ENCODE assay signal across 8 cellular contexts in the genomic region with DNA sequence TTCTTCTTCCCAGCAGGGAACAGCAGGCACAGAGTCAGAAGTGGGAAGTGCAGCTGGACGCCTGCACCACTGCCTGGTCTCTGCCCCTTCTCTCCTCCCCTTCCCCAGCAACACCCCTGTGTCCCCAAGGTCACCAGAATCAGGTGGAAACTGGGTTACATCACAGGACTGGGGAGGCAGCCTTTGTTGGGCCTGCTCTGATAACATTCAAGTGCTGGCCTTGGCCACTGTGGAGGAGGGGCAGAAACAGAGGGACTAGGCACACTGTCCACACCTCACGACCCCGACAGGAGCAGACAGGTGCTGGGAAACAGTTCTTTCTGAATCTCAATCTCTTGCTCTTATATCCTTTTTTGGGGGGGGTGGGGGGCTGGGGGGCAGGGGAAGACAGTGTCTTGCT. TPM values are rescaled to one million over a fixed set of nuclear protein-coding genes. Genes with fewer than 3 reads are reported as not detected.
DNase-seq lines count a peak whose midpoint lies in the region; ATAC-seq and TF ChIP-seq lines count a peak whose summit lies in the region.
"Not testable (repeated sequence)": the region's sequence is repeated elsewhere in the genome, so short reads cannot be mapped to it uniquely, and the experiment has no call there.
"Had no signal": no experiment of that assay in that cellular context is flagged by ENCODE, and none has a peak within 500 bp of the region (broad histone marks: within the 10 kb centered on the region; RNA-seq: fewer than 3 reads in every experiment).

No MANE protein-coding gene starts in this region.

- not testable (repeated sequence) for H3K9me3 ChIP-seq in body of pancreas; hepatocyte (ENCODE audit: low read depth); suprapubic skin

- H2AFZ ChIP-seq in hepatocyte, result not testable (repeated sequence)

- H3K4me2 ChIP-seq in hepatocyte, result not testable (repeated sequence)

- H4K20me1 ChIP-seq in hepatocyte (ENCODE audit: insufficient read depth, poor library complexity, severe bottlenecking), result not testable (repeated sequence)

- ATAC-seq in SK-N-SH treated with all-trans-retinoic acid at 6 μM for 48 hours (peak; percentile 15), body of pancreas (peak; percentile 91)

- not testable (repeated sequence) for TF ChIP-seq CTCF in body of pancreas (IDR thresholded peaks at IDR 0.05); hepatocyte (IDR thresholded peaks at IDR 0.05; ENCODE audit: poor library complexity); suprapubic skin (IDR thresholded peaks at IDR 0.05)

- not testable (repeated sequence) for H3K4me1 ChIP-seq in body of pancreas; hepatocyte (ENCODE audit: insufficient read depth); suprapubic skin

- not testable (repeated sequence) for TF ChIP-seq POLR2A in body of pancreas (IDR thresholded peaks at IDR 0.05); suprapubic skin (IDR thresholded peaks at IDR 0.05)

- not testable (repeated sequence) for H3K36me3 ChIP-seq in body of pancreas (replicated peaks in 1 of 2; ENCODE audit: insufficient read depth in 1 of 2, low read depth in 2 of 2); hepatocyte (replicated peaks; ENCODE audit: insufficient read depth, low read depth); suprapubic skin

- TF ChIP-seq EP300 in suprapubic skin (IDR thresholded peaks at IDR 0.05), result not testable (repeated sequence)

- intact Hi-C loops in body of pancreas (cut with DNase I); posterior vena cava (cut with DNase I): not testable (repeated sequence)

- H3K27me3 ChIP-seq in body of pancreas, hepatocyte, suprapubic skin: not testable (repeated sequence)

- not testable (repeated sequence) for H3K27ac ChIP-seq in body of pancreas, hepatocyte, suprapubic skin

- not testable (repeated sequence) for H3K79me2 ChIP-seq in hepatocyte

- DNase-seq in activated CD8-positive, alpha-beta memory T cell treated with anti-CD3 and anti-CD28 coated beads, Interleukin-2, amount 50 U/mL, for 48 hours, result peak; percentile 41
- DNase-seq in body of pancreas, result peak; percentile 58 to 71 (median 64)
- DNase-seq in hepatocyte (ENCODE audit: low spot score), result peak; percentile 4
- peak; percentile 60 for DNase-seq in mesenteric fat pad (ENCODE audit: low spot score)
- peak; percentile 69 for DNase-seq in posterior vena cava (ENCODE audit: low spot score)
- DNase-seq in suprapubic skin (ENCODE audit: low spot score in 2 of 2), result peak; percentile 24 to 26

- not testable (repeated sequence) for H3K9me2 ChIP-seq in hepatocyte (replicated peaks; ENCODE audit: insufficient read depth)

- H3K4me3 ChIP-seq in body of pancreas, hepatocyte, suprapubic skin: not testable (repeated sequence)

- WGBS in body of pancreas, 2 donors, result 7 to 33% methylated on average over 2 of the region's 3 CpGs
- 60% methylated on average over 2 of the region's 3 CpGs for WGBS in hepatocyte (ENCODE audit: low lambda C conversion rate, missing lambda C conversion rate)
- no CpG with 5 or more reads among the region's 3 CpGs for WGBS in suprapubic skin

RNA-seq across cellular contexts. Expression of a gene that starts 2.4 kb away (rescaled TPM):
- total RNA-seq in body of pancreas, result 1 to 10 TPM in 1 of 2 donors, not detected in 1; 3.3 TPM
- 0.47 and 2.4 TPM in 2 replicates for total RNA-seq in hepatocyte
- 0.74 and 1.7 TPM in 2 replicates for polyA plus RNA-seq in hepatocyte
- total RNA-seq in mesenteric fat pad, result 0.61 TPM
- under 1 TPM in 1 of 2 donors, not detected in 1; 0.33 TPM for total RNA-seq in posterior vena cava
- total RNA-seq in suprapubic skin, result not detected
- polyA plus RNA-seq: H1 had no signal

RNA-seq across cellular contexts. Expression of a gene that starts 42.0 kb away (rescaled TPM):
- total RNA-seq in body of pancreas (10 to 100 TPM; 14.0 to 22.1 TPM), hepatocyte (9.6 and 10.3 TPM in 2 replicates), mesenteric fat pad (60.6 TPM), posterior vena cava (10 to 100 TPM; 25.0 to 25.8 TPM), suprapubic skin (10 to 100 TPM; 23.4 to 38.2 (median 30.2) TPM)
- polyA plus RNA-seq in hepatocyte, result 16.1 and 17.8 TPM in 2 replicates

Comparison
In these comparisons a context has a peak if more than half of its experiments do, and no peak if none do; other contexts are left out.
1. DNase-seq: peak in every context shown above with its lines; median percentile 69 in posterior vena cava; 64 in body of pancreas; 60 in mesenteric fat pad; 41 in activated CD8-positive, alpha-beta memory T cell treated with anti-CD3 and anti-CD28 coated beads, Interleukin-2, amount 50 U/mL, for 48 hours; 25 in suprapubic skin; 4 in hepatocyte.